ENCODE assay signal across 25 cellular contexts in the genomic region with DNA sequence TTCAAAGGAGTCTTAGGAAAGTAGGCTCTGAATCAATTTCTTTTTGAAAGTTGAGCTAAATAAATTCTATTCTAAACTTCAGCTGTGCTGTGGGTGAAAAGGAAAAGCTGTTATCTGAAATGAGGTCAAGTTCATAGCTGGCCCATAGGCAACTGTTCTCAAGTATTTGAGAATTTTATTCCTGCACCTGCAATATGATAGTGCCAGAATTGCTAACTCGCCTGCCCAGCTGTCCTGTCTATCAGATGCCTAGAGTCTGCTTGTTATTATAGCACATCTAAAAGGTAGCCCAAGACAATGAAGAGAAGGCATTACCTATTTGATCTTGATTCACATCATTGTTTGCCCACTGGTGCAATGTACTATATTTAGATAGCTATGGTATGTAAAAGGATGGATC.
DNase-seq lines count a peak whose midpoint lies in the region; ATAC-seq and TF ChIP-seq lines count a peak whose summit lies in the region.
"Had no signal": no experiment of that assay in that cellular context is flagged by ENCODE, and none has a peak within 500 bp of the region (broad histone marks: within the 10 kb centered on the region; RNA-seq: fewer than 3 reads in every experiment).

No MANE protein-coding gene starts in this region.

- H3K4me1 ChIP-seq in adrenal gland (replicated peaks in 1 of 2): no peaks in the 10 kb centered on the region
- H3K4me1 ChIP-seq: BLaER1, left ventricle myocardium inferior, sigmoid colon had no signal

- no peaks in the 10 kb centered on the region for H3K9me3 ChIP-seq in adrenal gland (replicated peaks in 1 of 3)
- H3K9me3 ChIP-seq: BLaER1, left ventricle myocardium inferior, neutrophil, sigmoid colon had no signal

- no peak for TF ChIP-seq POLR2A in adrenal gland (IDR thresholded peaks at IDR 0.05)

- intact Hi-C loops in adrenal gland (cut with DNase I): no loop called here

- DNase-seq in NCI-H524 (lab: John Stamatoyannopoulos, UW): peak; percentile 31 to 77
- peak; percentile 18 for DNase-seq in skeletal muscle cell (ENCODE audit: low read depth)
- DNase-seq in KG1 (lab: John Stamatoyannopoulos, UW): no peak
- no peak for DNase-seq in adrenal gland
- DNase-seq: activated CD4-positive, alpha-beta T cell treated with anti-CD3 and anti-CD28 coated beads for 4 hours; aorta; DMS79; endodermal cell; GF-D8; islet precursor cell; left ventricle myocardium inferior; naive B cell; NCI-H1092 treated with DMSO at 0.1 percent for 48 hours; NCI-H1930; sigmoid colon; stimulated activated CD4-positive, alpha-beta T cell treated with anti-CD3 and anti-CD28 coated beads, Interleukin-15, amount 100 ng/mL, for 24 hours had no signal

- ATAC-seq in GM19351 (IDR thresholded peaks at IDR 0.05; ENCODE audit: unreplicated experiment) (peak; percentile 12), HG03095 (IDR thresholded peaks at IDR 0.05; ENCODE audit: unreplicated experiment) (no peak)
- ATAC-seq: esophagus mucosa; stimulated activated effector memory CD8-positive, alpha-beta T cell treated with anti-CD3 and anti-CD28 coated beads, Interleukin-12 subunit alpha, Interleukin-12 subunit beta, amount 100 ng/mL, for 72 hours had no signal

- peak overlapping the region; percentile 39 for H3K27ac ChIP-seq in cingulate gyrus (ENCODE audit: low read depth, low read length)
- no peak overlapping the region for H3K27ac ChIP-seq in adrenal gland
- H3K27ac ChIP-seq: BLaER1, GM23248, neutrophil, sigmoid colon, VCaP had no signal

- no peaks in the 10 kb centered on the region for H3K27me3 ChIP-seq in adrenal gland
- H3K27me3 ChIP-seq: BLaER1, neutrophil, sigmoid colon had no signal

- 33 to 50% (median 42%) methylated on average over 1 of the region's 1 CpG for WGBS in adrenal gland, 4 donors

- TF ChIP-seq CTCF in adrenal gland (IDR thresholded peaks at IDR 0.05): no peak

- H3K4me3 ChIP-seq in skeletal muscle cell (ENCODE audit: low read depth, low read length) (no peak overlapping the region), adrenal gland (no peak overlapping the region)
- H3K4me3 ChIP-seq: BLaER1, GM23248, left ventricle myocardium inferior, sigmoid colon had no signal

- H3K36me3 ChIP-seq in adrenal gland (replicated peaks in 1 of 2): no peaks in the 10 kb centered on the region
- H3K36me3 ChIP-seq: BLaER1, left ventricle myocardium inferior, neutrophil, sigmoid colon had no signal

Comparison
In these comparisons a context has a peak if more than half of its experiments do, and no peak if none do; other contexts are left out.
1. DNase-seq: peak in NCI-H524 (2 of 2) and skeletal muscle cell (single experiment); none in KG1 (single experiment) and adrenal gland (0 of 7).